In the genomic region with DNA sequence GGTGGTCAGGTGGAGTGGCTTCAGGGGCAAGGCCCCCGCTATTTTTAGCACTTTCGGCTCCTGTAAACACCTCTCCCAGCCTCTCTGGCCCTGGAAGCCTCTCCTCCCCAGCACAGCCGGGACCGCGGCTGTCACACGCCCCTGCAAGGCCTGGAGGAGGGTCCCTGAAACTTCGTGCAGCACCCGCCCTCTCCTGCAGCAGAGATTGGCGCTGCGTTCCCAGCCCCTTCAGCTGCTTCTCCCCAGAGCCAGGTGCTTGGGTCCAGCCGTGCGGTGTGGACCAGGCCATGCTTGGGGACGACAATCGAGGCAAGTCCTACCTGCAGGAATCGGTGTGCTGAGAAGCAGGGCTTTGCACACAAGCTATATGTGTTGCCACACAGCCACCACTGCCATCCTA, we compare ENCODE assay signal across 29 cellular contexts. TPM values are rescaled to one million over a fixed set of nuclear protein-coding genes. Genes with fewer than 3 reads are reported as not detected.
DNase-seq lines count a peak whose midpoint lies in the region; ATAC-seq, FAIRE-seq and TF ChIP-seq lines count a peak whose summit lies in the region.
"Had no signal": no experiment of that assay in that cellular context is flagged by ENCODE, and none has a peak within 500 bp of the region (broad histone marks: within the 10 kb centered on the region; RNA-seq: fewer than 3 reads in every experiment).

No MANE protein-coding gene starts in this region.

- no peaks in the 10 kb centered on the region for H3K4me1 ChIP-seq in HepG2 (ENCODE audit: insufficient read depth, low read length)
- H3K4me1 ChIP-seq: gastroesophageal sphincter, HAP-1, stomach, thyroid gland had no signal

- intact Hi-C loops in HepG2 (cut with micrococcal nuclease; ENCODE audit: unreplicated experiment), result no loop called here

- H3K27ac ChIP-seq in HepG2 (ENCODE audit: extremely low read length, insufficient read depth, low read length), result no peak overlapping the region
- H3K27ac ChIP-seq in coronary artery, result no peak overlapping the region
- H3K27ac ChIP-seq: 22Rv1, dorsolateral prefrontal cortex, gastroesophageal sphincter, stomach, thyroid gland had no signal

- no peak for ATAC-seq in HepG2
- ATAC-seq: activated T-cell treated with anti-CD3 and anti-CD28 coated beads, Interleukin-2, amount 50 U/mL, for 4 hours; gastroesophageal sphincter; left lobe of liver had no signal

- CTCF ChIA-PET in HepG2 (lab: Yijun Ruan, JAX; ENCODE audit: low intra/inter-chr PET ratio, low total read pairs), result no interaction called here

- TF ChIP-seq EP300 in HepG2 (IDR thresholded peaks at IDR 0.05; ENCODE audit: low read depth in 2 of 2, low read length in 2 of 2) (no peak), HepG2 (CRISPR knock-in tag; IDR thresholded peaks at IDR 0.05; ENCODE audit: borderline replicate concordance) (no peak)

- no peak overlapping the region for H2AFZ ChIP-seq in HepG2 (ENCODE audit: low read length)

- peak; percentile 68 for DNase-seq in DMS 273 (lab: John Stamatoyannopoulos, UW; ENCODE audit: unreplicated experiment)
- no peak for DNase-seq in DMS 273 treated with DMSO at 0.1 percent for 48 hours (lab: John Stamatoyannopoulos, UW)
- peak; percentile 78 for DNase-seq in DMS79 treated with DMSO at 0.1 percent for 48 hours (lab: John Stamatoyannopoulos, UW)
- peak; percentile 67 for DNase-seq in NCI-H748 (lab: John Stamatoyannopoulos, UW; ENCODE audit: unreplicated experiment)
- no peak for DNase-seq in HepG2 (ENCODE audit: low spot score)
- DNase-seq in GM19240 (ENCODE audit: insufficient read length, low spot score), result no peak
- DNase-seq in coronary artery (ENCODE audit: low spot score), result no peak
- no peak for DNase-seq in occipital lobe (lab: John Stamatoyannopoulos, UW)
- DNase-seq: activated CD4-positive, alpha-beta T cell treated with anti-CD3 and anti-CD28 coated beads, Interleukin-2, amount 10 ng/mL, durations not matched to agents 7 days and 5 days; activated T-cell treated with anti-CD3 and anti-CD28 coated beads, Interleukin-2, amount 50 U/mL, for 4 hours; CD4-positive, CD25-positive, alpha-beta regulatory T cell; hippocampal formation; immature natural killer cell; mesenchymal stem cell; NCI-H1436 treated with DMSO at 0.1 percent for 48 hours; NK-92 treated with Interleukin-12 subunit alpha and Interleukin-12 subunit beta, amount 100 ng/mL, for 24 hours; nucleus accumbens; small intestine; stimulated activated CD8-positive, alpha-beta memory T cell treated with anti-CD3 and anti-CD28 coated beads, Interleukin-4, amount 100 ng/mL, for 48 hours; stomach; SW 1271; T-helper 9 cell; thyroid gland had no signal

- peaks cover 0 to 3% of the 10 kb centered on the region in 2 experiments; a peak in 2 of 5 replicates for H3K36me3 ChIP-seq in HepG2 (replicated peaks in 1 of 2; ENCODE audit: control insufficient read depth in 1 of 2, insufficient read depth in 2 of 2, low read length in 2 of 2)
- H3K36me3 ChIP-seq: HAP-1, thyroid gland had no signal

- in situ Hi-C loops in HepG2 (cut with HindIII; ENCODE audit: extremely low pct_ligation_motif_present, low pct_unique_long_range_greater_than_20kb), result no loop called here

- H3K9ac ChIP-seq in HepG2 (ENCODE audit: insufficient read depth, low read depth, low read length), result no peak overlapping the region

- 93% methylated on average over 15 of the region's 15 CpGs for WGBS in HepG2 (ENCODE audit: low lambda C conversion rate)

- POLR2A ChIA-PET in HepG2 (lab: Yijun Ruan, JAX), result no interaction called here

- BruUV-seq in HepG2 (replicated peaks; lab: Mats Ljungman, UMichigan), result no TSS peak

- H3K4me2 ChIP-seq in HepG2 (ENCODE audit: low read depth, low read length), result no peak overlapping the region

- H3K79me2 ChIP-seq in HepG2 (ENCODE audit: insufficient read depth, low read length), result no peaks in the 10 kb centered on the region

- no peaks in the 10 kb centered on the region for H3K27me3 ChIP-seq in HepG2 (ENCODE audit: control insufficient read depth in 1 of 2, insufficient read depth in 2 of 2, low read length in 2 of 2)
- H3K27me3 ChIP-seq: dorsolateral prefrontal cortex, gastroesophageal sphincter, stomach, thyroid gland had no signal

- TF ChIP-seq RAD21 in HepG2 (CRISPR knock-in tag; IDR thresholded peaks at IDR 0.05), result no peak

- no peaks in the 10 kb centered on the region for H3K9me3 ChIP-seq in HepG2 (ENCODE audit: low read length)
- H3K9me3 ChIP-seq: gastroesophageal sphincter, HAP-1, stomach, thyroid gland had no signal

- TF ChIP-seq POLR2A in HepG2 (IDR thresholded peaks at IDR 0.05; ENCODE audit: insufficient read depth in 1 of 2, low read depth in 2 of 2, low read length in 2 of 2), result no peak

- TF ChIP-seq CTCF in HepG2 (CRISPR knock-in tag; IDR thresholded peaks at IDR 0.05) (no peak), coronary artery (IDR thresholded peaks at IDR 0.05) (no peak)

- H3K4me3 ChIP-seq in HepG2 (replicated peaks in 1 of 3; ENCODE audit: insufficient read depth in 1 of 3, low read depth in 2 of 3, low read length in 3 of 3), result no peak overlapping the region
- no peak overlapping the region for H3K4me3 ChIP-seq in coronary artery
- H3K4me3 ChIP-seq: dorsolateral prefrontal cortex, gastroesophageal sphincter, HAP-1, stomach, thyroid gland had no signal

- H4K20me1 ChIP-seq in HepG2 (ENCODE audit: insufficient read depth, low read length), result no peaks in the 10 kb centered on the region

- no peak for FAIRE-seq in HepG2 (lab: Jason Lieb, UNC)
- FAIRE-seq: D721Med, small intestine had no signal

TF ChIP-seq in HepG2, 621 proteins besides CTCF, POLR2A, EP300 and RAD21:
- TF ChIP-seq JUND (CRISPR knock-in tag; IDR thresholded peaks at IDR 0.05) (no peak), HNRNPLL (IDR thresholded peaks at IDR 0.05; ENCODE audit: low read depth, low read length, poor library complexity, severe bottlenecking) (peak; percentile 11), ZNF703 (CRISPR knock-in tag; IDR thresholded peaks at IDR 0.05; ENCODE audit: borderline replicate concordance) (no peak)

RNA-seq across cellular contexts. Expression of gene TRAF3, which starts 27.9 kb away (rescaled TPM):
- total RNA-seq in HepG2 (2016; rRNA removed; fragmentation: Illumina TruSeq; extraction: Trizol) (12.2 and 13.0 TPM in 2 replicates), occipital lobe (20.1 TPM)
- 45.5 and 46.6 TPM in 2 replicates for total RNA-seq in HepG2 (2016; cell fraction: cytosol; rRNA removed; fragmentation: Illumina TruSeq; extraction: Trizol; ENCODE audit: low read depth)
- total RNA-seq in HepG2 (2016; cell fraction: insoluble cytoplasmic fraction; rRNA removed; fragmentation: Illumina TruSeq; extraction: Trizol), result 10.7 and 11.9 TPM in 2 replicates
- 36.3 and 37.0 TPM in 2 replicates for total RNA-seq in HepG2 (2016; cell fraction: membrane; rRNA removed; fragmentation: Illumina TruSeq; extraction: Trizol)
- total RNA-seq in HepG2 (2016; cell fraction: nucleus; rRNA removed; fragmentation: Illumina TruSeq; extraction: Trizol), result 8.7 and 9.5 TPM in 2 replicates
- polyA plus RNA-seq in HepG2 (2011; rRNA removed), result 6.9 and 7.2 TPM in 2 replicates
- polyA plus RNA-seq in HepG2 (2011; cell fraction: cytosol; rRNA removed), result 6.0 and 6.8 TPM in 2 replicates
- polyA plus RNA-seq in HepG2 (2011; cell fraction: nucleus; rRNA removed), result 8.0 and 8.4 TPM in 2 replicates
- 5.3 and 5.6 TPM in 2 replicates for polyA plus RNA-seq in HepG2 (2012)
- polyA plus RNA-seq in HepG2 (2016; cell fraction: cytosol; fragmentation: Illumina TruSeq; extraction: Trizol; ENCODE audit: low read depth), result 11.1 and 11.2 TPM in 2 replicates
- 7.7 and 10.1 TPM in 2 replicates for polyA plus RNA-seq in HepG2 (2016; cell fraction: insoluble cytoplasmic fraction; fragmentation: Illumina TruSeq; extraction: Trizol; ENCODE audit: low read depth)
- 15.8 and 17.5 TPM in 2 replicates for polyA plus RNA-seq in HepG2 (2016; cell fraction: membrane; fragmentation: Illumina TruSeq; extraction: Trizol; ENCODE audit: low read depth)
- polyA plus RNA-seq in HepG2 (2016; cell fraction: nucleus; fragmentation: Illumina TruSeq; extraction: Trizol; ENCODE audit: insufficient read depth, low read depth), result 11.6 and 12.0 TPM in 2 replicates
- polyA minus RNA-seq in HepG2 (2011; rRNA and poly(A)+ RNA removed; ENCODE audit: low replicate concordance), result 21.0 and 40.5 TPM in 2 replicates
- polyA minus RNA-seq in HepG2 (2011; cell fraction: cytosol; rRNA and poly(A)+ RNA removed), result 7.8 and 9.1 TPM in 2 replicates
- 6.8 and 11.8 TPM in 2 replicates for polyA minus RNA-seq in HepG2 (2011; cell fraction: nucleus; rRNA and poly(A)+ RNA removed)

Comparison
In these comparisons a context has a peak if more than half of its experiments do, and no peak if none do; other contexts are left out.
1. DNase-seq: peak in DMS 273 (single experiment), DMS79 treated with DMSO at 0.1 percent for 48 hours (single experiment) and NCI-H748 (single experiment); none in DMS 273 treated with DMSO at 0.1 percent for 48 hours (single experiment), HepG2 (single experiment), GM19240 (single experiment), coronary artery (single experiment) and occipital lobe (single experiment).